ENCODE assay signal across 20 cellular contexts in the genomic region with DNA sequence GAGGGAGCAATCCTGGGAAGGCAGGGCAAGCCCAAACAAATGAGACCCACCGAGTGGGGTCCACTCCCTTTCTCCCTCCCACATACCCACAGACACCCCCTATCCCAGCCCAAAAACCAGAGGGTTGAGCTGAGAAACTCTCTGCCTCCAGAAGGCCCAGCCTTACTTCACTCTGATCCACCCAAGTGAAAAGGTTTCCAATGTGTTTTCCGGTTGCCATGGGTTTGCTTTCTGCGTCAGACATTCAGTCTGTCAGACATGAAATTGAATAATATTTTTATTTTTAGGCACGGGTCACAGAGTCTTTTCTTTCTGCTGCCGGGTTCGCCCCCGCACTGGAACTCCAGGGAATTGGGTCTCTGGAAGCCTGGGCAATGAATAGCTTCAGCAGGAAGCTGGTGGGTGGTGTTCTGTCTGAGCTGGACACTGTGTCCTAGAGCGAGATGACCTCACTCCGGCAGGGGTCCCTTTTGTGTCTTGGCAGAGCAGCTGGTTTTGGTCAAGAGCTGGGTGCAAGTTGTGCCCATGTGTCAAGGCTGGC.
DNase-seq lines count a peak whose midpoint lies in the region; ATAC-seq, FAIRE-seq and TF ChIP-seq lines count a peak whose summit lies in the region.
"Had no signal": no experiment of that assay in that cellular context is flagged by ENCODE, and none has a peak within 500 bp of the region (broad histone marks: within the 10 kb centered on the region; RNA-seq: fewer than 3 reads in every experiment).

No MANE protein-coding gene starts in this region.

- H3K4me3 Mint-ChIP-seq in stimulated activated naive B cell treated with anti-CD40 and anti-IgM and Interleukin-4, amounts not matched to agents 10 μg/mL and 1 μg/mL and 100 μg/mL, for 72 hours: no peak overlapping the region
- H3K4me3 Mint-ChIP-seq: activated B cell treated with CpG ODN at 0.5 μM for 24 hours; activated naive CD4-positive, alpha-beta T cell treated with anti-CD3 and anti-CD28 coated beads for 36 hours; B cell had no signal

- WGBS in gastroesophageal sphincter (ENCODE audit: low coverage in 1 of 2), 2 donors: 53 to 59% methylated on average over 3 to 4 of the region's 9 CpGs
- 23 to 31% methylated on average over 9 of the region's 9 CpGs for WGBS in tibial nerve, 2 donors
- 79 to 93% (median 89%) methylated on average over 9 of the region's 9 CpGs for WGBS in small intestine, 3 donors

- H3K9me3 ChIP-seq in gastroesophageal sphincter: peaks cover 0 to 5% (median 0%) of the 10 kb centered on the region in 3 donors
- H3K9me3 ChIP-seq in tibial nerve: peaks cover 0 to 4% (median 0%) of the 10 kb centered on the region in 4 donors
- no peaks in the 10 kb centered on the region for H3K9me3 ChIP-seq in small intestine (ENCODE audit: control insufficient read depth, low read depth)
- H3K9me3 ChIP-seq: left lung had no signal

- H3K4me3 ChIP-seq in gastroesophageal sphincter (no peak overlapping the region), tibial nerve (no peak overlapping the region), small intestine (ENCODE audit: low read depth in 1 of 2, low read length in 2 of 2) (no peak overlapping the region)
- H3K4me3 ChIP-seq: left lung, Peyer's patch had no signal

- no peak overlapping the region for H3K27ac Mint-ChIP-seq in stimulated activated naive B cell treated with anti-CD40 and anti-IgM and Interleukin-4, amounts not matched to agents 10 μg/mL and 1 μg/mL and 100 μg/mL, for 72 hours
- H3K27ac Mint-ChIP-seq: activated B cell treated with CpG ODN at 0.5 μM for 24 hours; activated naive CD4-positive, alpha-beta T cell treated with anti-CD3 and anti-CD28 coated beads for 36 hours; B cell had no signal

- FAIRE-seq in small intestine (lab: Jason Lieb, UNC): no peak
- FAIRE-seq: endothelial cell of umbilical vein had no signal

- no peaks in the 10 kb centered on the region for H3K27me3 ChIP-seq in gastroesophageal sphincter
- H3K27me3 ChIP-seq in tibial nerve: no peaks in the 10 kb centered on the region
- no peaks in the 10 kb centered on the region for H3K27me3 ChIP-seq in small intestine (ENCODE audit: control insufficient read depth in 2 of 2, insufficient read depth in 2 of 2, low read length in 2 of 2)
- H3K27me3 ChIP-seq: Peyer's patch had no signal

- ATAC-seq in gastroesophageal sphincter (peak; percentile 85), omental fat pad (ENCODE audit: low FRiP score) (peak; percentile 56), esophagus mucosa (no peak)
- ATAC-seq in stimulated activated naive B cell treated with anti-CD40 and anti-IgM and Interleukin-4, amounts not matched to agents 10 μg/mL and 1 μg/mL and 100 μg/mL, for 72 hours (replicated peaks): no peak
- ATAC-seq: left lung had no signal

- H3K27me3 Mint-ChIP-seq in stimulated activated naive B cell treated with anti-CD40 and anti-IgM and Interleukin-4, amounts not matched to agents 10 μg/mL and 1 μg/mL and 100 μg/mL, for 72 hours: peaks cover 9 to 27% of the 10 kb centered on the region in 2 donors

- no peaks in the 10 kb centered on the region for H3K4me1 ChIP-seq in gastroesophageal sphincter
- peaks cover 0 to 20% (median 5%) of the 10 kb centered on the region in 4 donors for H3K4me1 ChIP-seq in tibial nerve
- H3K4me1 ChIP-seq in small intestine (ENCODE audit: control insufficient read depth in 2 of 2, insufficient read depth in 1 of 2, low read depth in 1 of 2, low read length in 1 of 2): no peaks in the 10 kb centered on the region
- H3K4me1 ChIP-seq: left lung, Peyer's patch had no signal

- TF ChIP-seq CTCF in gastroesophageal sphincter (IDR thresholded peaks at IDR 0.05) (no peak), omental fat pad (IDR thresholded peaks at IDR 0.05) (no peak), tibial nerve (IDR thresholded peaks at IDR 0.05) (no peak)

- peaks cover 6 to 7% of the 10 kb centered on the region in 2 donors for H3K9me3 Mint-ChIP-seq in stimulated activated naive B cell treated with anti-CD40 and anti-IgM and Interleukin-4, amounts not matched to agents 10 μg/mL and 1 μg/mL and 100 μg/mL, for 72 hours

- peaks cover 0 to 4% of the 10 kb centered on the region in 2 donors for H3K4me1 Mint-ChIP-seq in stimulated activated naive B cell treated with anti-CD40 and anti-IgM and Interleukin-4, amounts not matched to agents 10 μg/mL and 1 μg/mL and 100 μg/mL, for 72 hours

- peaks cover 0 to 5% of the 10 kb centered on the region in 2 donors for H3K36me3 Mint-ChIP-seq in stimulated activated naive B cell treated with anti-CD40 and anti-IgM and Interleukin-4, amounts not matched to agents 10 μg/mL and 1 μg/mL and 100 μg/mL, for 72 hours

- H3K36me3 ChIP-seq in gastroesophageal sphincter (no peaks in the 10 kb centered on the region), tibial nerve (no peaks in the 10 kb centered on the region), small intestine (ENCODE audit: control insufficient read depth in 2 of 2, insufficient read depth in 2 of 2, low read length in 2 of 2) (no peaks in the 10 kb centered on the region)
- H3K36me3 ChIP-seq: left lung, Peyer's patch had no signal

- no peak for TF ChIP-seq POLR2A in gastroesophageal sphincter (IDR thresholded peaks at IDR 0.05)
- no peak for TF ChIP-seq POLR2A in tibial nerve (IDR thresholded peaks at IDR 0.05)

- DNase-seq in brain pericyte (ENCODE audit: low read depth, low spot score): peak; percentile 12
- DNase-seq in omental fat pad (ENCODE audit: low spot score): no peak
- DNase-seq in tibial nerve (ENCODE audit: low spot score in 2 of 2): peak; percentile 59 to 67
- DNase-seq in small intestine: no peak
- DNase-seq in effector CD4-positive, alpha-beta T cell: no peak
- no peak for DNase-seq in stimulated activated naive B cell treated with anti-CD40 and anti-IgM and Interleukin-4, amounts not matched to agents 10 μg/mL and 1 μg/mL and 100 μg/mL, for 72 hours
- DNase-seq: activated B cell treated with CpG ODN at 0.5 μM for 24 hours; activated naive CD4-positive, alpha-beta T cell treated with anti-CD3 and anti-CD28 coated beads for 36 hours; central memory CD4-positive, alpha-beta T cell; DMS 273 treated with DMSO at 0.1 percent for 48 hours; left lung; NCI-H1694; NCI-H524 treated with DMSO at 0.1 percent for 48 hours; Peyer's patch; substantia nigra had no signal

- TF ChIP-seq EP300 in gastroesophageal sphincter (IDR thresholded peaks at IDR 0.05) (no peak), tibial nerve (IDR thresholded peaks at IDR 0.05) (peak; percentile 68 to 95)

- H3K27ac ChIP-seq in gastroesophageal sphincter (peak overlapping the region in 3 of 4 donors; percentile 49 to 69 (median 61)), tibial nerve (peak overlapping the region; percentile 55 to 85 (median 77)), small intestine (ENCODE audit: low read depth in 1 of 2, low read length in 1 of 2) (peak overlapping the region in 1 of 2 donors; percentile 39)
- H3K27ac ChIP-seq: KMS-11, left lung had no signal

Comparison
In these comparisons a context has a peak if more than half of its experiments do, and no peak if none do; other contexts are left out.
1. DNase-seq: peak in brain pericyte (single experiment) and tibial nerve (2 of 2); none in omental fat pad (single experiment), small intestine (single experiment), effector CD4-positive, alpha-beta T cell (single experiment) and stimulated activated naive B cell treated with anti-CD40 and anti-IgM and Interleukin-4, amounts not matched to agents 10 μg/mL and 1 μg/mL and 100 μg/mL, for 72 hours (single experiment).
2. ATAC-seq: peak in gastroesophageal sphincter (single experiment) and omental fat pad (single experiment); none in stimulated activated naive B cell treated with anti-CD40 and anti-IgM and Interleukin-4, amounts not matched to agents 10 μg/mL and 1 μg/mL and 100 μg/mL, for 72 hours (0 of 2) and esophagus mucosa (single experiment).